20 cellular contexts compared by ENCODE assay signal in the genomic region with DNA sequence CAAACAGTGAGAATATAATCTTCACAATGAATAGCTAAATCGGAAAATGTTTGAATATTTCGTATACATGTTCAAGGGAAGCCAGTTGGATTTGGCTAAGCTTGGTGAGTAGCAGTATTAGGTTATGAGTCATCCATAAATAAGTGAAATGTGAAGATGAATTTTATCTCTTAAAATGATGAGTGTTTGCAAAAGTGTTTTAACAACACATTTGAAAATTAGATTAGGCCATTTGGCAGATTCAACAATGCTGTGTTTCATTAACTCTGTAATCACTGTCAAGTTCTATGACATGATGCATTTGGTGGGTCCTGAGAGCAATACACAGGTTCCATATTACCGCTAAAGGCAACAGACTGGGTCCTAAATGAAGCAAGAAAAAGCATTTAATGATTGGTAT.
"Had no signal": no experiment of that assay in that cellular context is flagged by ENCODE, and none has a peak within 500 bp of the region (broad histone marks: within the 10 kb centered on the region; RNA-seq: fewer than 3 reads in every experiment).

No MANE protein-coding gene starts in this region.

- H3K4me1 ChIP-seq: body of pancreas, psoas muscle, upper lobe of left lung had no signal

- H3K4me3 ChIP-seq: body of pancreas, ovary, psoas muscle, upper lobe of left lung had no signal

- DNase-seq: activated CD4-positive, alpha-beta T cell treated with anti-CD3 and anti-CD28 coated beads for 1 hour; activated CD4-positive, alpha-beta T cell treated with anti-CD3 and anti-CD28 coated beads, Interleukin-2, amount 50 U/mL, for 1 hour; activated CD8-positive, alpha-beta T cell treated with anti-CD3 and anti-CD28 coated beads, Interleukin-2, amount 10 ng/mL, durations not matched to agents 7 days and 5 days; activated naive CD4-positive, alpha-beta T cell treated with anti-CD3 and anti-CD28 coated beads for 36 hours; activated naive CD8-positive, alpha-beta T cell treated with anti-CD3 and anti-CD28 coated beads, Interleukin-2, amount 10 ng/mL, durations not matched to agents 7 days and 5 days; activated T-cell treated with anti-CD3 and anti-CD28 coated beads, Interleukin-2, amount 50 U/mL, for 48 hours; body of pancreas; foreskin melanocyte; hippocampal formation; left ventricle myocardium superior; mammary epithelial cell; naive thymus-derived CD8-positive, alpha-beta T cell; ovary; psoas muscle; right cardiac atrium; stimulated activated CD4-positive, alpha-beta T cell treated with anti-CD3 and anti-CD28 coated beads, Interleukin-12 subunit alpha, Interleukin-12 subunit beta, amount 100 ng/mL, for 4 hours; stimulated activated CD4-positive, alpha-beta T cell treated with anti-CD3 and anti-CD28 coated beads, Interleukin-4, amount 100 ng/mL, for 4 hours; stimulated activated naive CD8-positive, alpha-beta T cell treated with anti-CD3 and anti-CD28 coated beads, Interleukin-15, Interleukin-2, amounts not matched to agents 100 U/mL and 50 U/mL, for 24 hours; T-helper 9 cell; upper lobe of left lung had no signal

- H3K9me3 ChIP-seq: body of pancreas, ovary, psoas muscle, upper lobe of left lung had no signal

- H3K36me3 ChIP-seq: ovary, upper lobe of left lung had no signal

- H3K27ac ChIP-seq: body of pancreas, ovary, psoas muscle, upper lobe of left lung had no signal

- H3K27me3 ChIP-seq: body of pancreas, ovary, upper lobe of left lung had no signal
